ENCODE assay signal across 15 cellular contexts in the genomic region with DNA sequence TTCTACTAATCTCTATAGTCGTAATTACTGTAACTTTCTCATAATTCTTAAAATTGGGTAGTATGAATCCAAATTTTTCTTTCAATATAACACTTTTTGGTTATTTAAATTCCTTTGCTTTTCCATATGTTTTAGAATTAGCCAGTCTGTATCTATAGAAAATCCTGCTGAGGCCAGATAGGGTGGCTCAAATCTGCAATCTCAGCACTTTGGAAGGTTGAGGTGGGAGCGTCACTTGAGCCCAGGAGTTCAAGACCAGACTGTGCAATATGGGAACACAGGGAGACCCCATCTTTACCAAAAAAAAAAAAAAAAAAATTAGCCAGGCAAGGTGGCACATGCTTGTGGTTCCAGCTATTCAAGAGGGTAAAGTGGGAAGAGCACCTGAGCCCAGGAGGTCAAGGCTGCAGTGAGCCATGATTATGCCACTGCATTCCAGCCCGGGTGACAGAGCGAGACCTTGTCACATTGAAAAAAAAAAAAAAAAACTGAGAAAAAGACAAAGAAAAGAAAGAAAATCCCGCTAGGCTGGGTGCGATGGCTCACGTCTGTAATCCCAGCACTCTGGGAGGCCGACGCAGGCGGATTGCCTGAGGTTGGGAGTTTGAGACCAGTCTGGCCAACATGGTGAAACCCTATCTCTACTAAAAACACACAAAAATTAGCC. TPM values are rescaled to one million over a fixed set of nuclear protein-coding genes. Genes with fewer than 3 reads are reported as not detected.
DNase-seq lines count a peak whose midpoint lies in the region; ATAC-seq, FAIRE-seq and TF ChIP-seq lines count a peak whose summit lies in the region.
"Had no signal": no experiment of that assay in that cellular context is flagged by ENCODE, and none has a peak within 500 bp of the region (broad histone marks: within the 10 kb centered on the region; RNA-seq: fewer than 3 reads in every experiment).

No MANE protein-coding gene starts in this region.

- CTCF ChIA-PET in HepG2 (lab: Yijun Ruan, JAX; ENCODE audit: low intra/inter-chr PET ratio, low total read pairs) = no interaction called here

- H3K9me3 ChIP-seq in HepG2 (ENCODE audit: low read length) (no peaks in the 10 kb centered on the region), right lobe of liver (no peaks in the 10 kb centered on the region)
- H3K9me3 ChIP-seq: Caco-2 had no signal

- TF ChIP-seq EP300 in HepG2 (IDR thresholded peaks at IDR 0.05; ENCODE audit: low read depth in 2 of 2, low read length in 2 of 2) = peak in 1 of 2 experiments; percentile 14; a peak in 1 of 4 replicates
- TF ChIP-seq EP300 in HepG2 (CRISPR knock-in tag; IDR thresholded peaks at IDR 0.05; ENCODE audit: borderline replicate concordance) = no peak

- H3K27me3 Mint-ChIP-seq in activated T-helper 17 cell treated with anti-CD3 and anti-CD28 coated beads, Interleukin-2, amount 50 U/mL, for 72 hours = no peaks in the 10 kb centered on the region
- H3K27me3 Mint-ChIP-seq: CD8-positive, alpha-beta memory T cell had no signal

- POLR2A ChIA-PET in HepG2 (lab: Yijun Ruan, JAX) = interaction anchor here (0.6 to 2.4 kb wide), 4 partner anchors 9 to 26 kb away, joined by 4 to 14 read pairs (median 4); no protein-coding TSS in a partner anchor

- TF ChIP-seq CTCF in HepG2 (CRISPR knock-in tag; IDR thresholded peaks at IDR 0.05) = no peak
- TF ChIP-seq CTCF in right lobe of liver (IDR thresholded peaks at IDR 0.05) = no peak

- H3K36me3 Mint-ChIP-seq in activated T-helper 17 cell treated with anti-CD3 and anti-CD28 coated beads, Interleukin-2, amount 50 U/mL, for 72 hours (ENCODE audit: low read depth) = peaks cover 90% of the 10 kb centered on the region

- no peak overlapping the region for H3K9ac ChIP-seq in HepG2 (ENCODE audit: insufficient read depth, low read depth, low read length)
- H3K9ac ChIP-seq: BLaER1 had no signal

- in situ Hi-C loops in HepG2 (cut with HindIII; ENCODE audit: extremely low pct_ligation_motif_present, low pct_unique_long_range_greater_than_20kb) = no loop called here

- intact Hi-C loops in HepG2 (cut with micrococcal nuclease; ENCODE audit: unreplicated experiment) (no loop called here), right lobe of liver (cut with DNase I) (no loop called here)

- FAIRE-seq in HepG2 (lab: Jason Lieb, UNC) = no peak

- ATAC-seq in HepG2 (peak; percentile 64), right lobe of liver (no peak), GM18511 (IDR thresholded peaks at IDR 0.05; ENCODE audit: unreplicated experiment) (no peak)
- ATAC-seq in activated T-helper 17 cell treated with anti-CD3 and anti-CD28 coated beads, Interleukin-2, amount 50 U/mL, for 72 hours (replicated peaks) = no peak

- no peaks in the 10 kb centered on the region for H3K27me3 ChIP-seq in HepG2 (ENCODE audit: control insufficient read depth in 1 of 2, insufficient read depth in 2 of 2, low read length in 2 of 2)
- H3K27me3 ChIP-seq in right lobe of liver = no peaks in the 10 kb centered on the region
- H3K27me3 ChIP-seq: BLaER1 had no signal

- H3K4me1 Mint-ChIP-seq in activated T-helper 17 cell treated with anti-CD3 and anti-CD28 coated beads, Interleukin-2, amount 50 U/mL, for 72 hours = peaks cover 8% of the 10 kb centered on the region

- H3K4me1 ChIP-seq in HepG2 (ENCODE audit: insufficient read depth, low read length) (peaks cover 58% of the 10 kb centered on the region), right lobe of liver (peaks cover 0 to 7% (median 0%) of the 10 kb centered on the region in 4 donors)

- peak; percentile 75 for DNase-seq in HepG2 (ENCODE audit: low spot score)
- no peak for DNase-seq in right lobe of liver
- peak; percentile 13 for DNase-seq in stimulated activated CD8-positive, alpha-beta memory T cell treated with anti-CD3 and anti-CD28 coated beads, Interleukin-4, amount 100 ng/mL, for 48 hours
- no peak for DNase-seq in activated CD4-positive, alpha-beta T cell treated with anti-CD3 and anti-CD28 coated beads for 1 hour
- DNase-seq: AML-193; CD8-positive, alpha-beta memory T cell; DND-41; GF-D8; HCEC 1CT; HFFc6 had no signal

- peaks cover 7 to 38% of the 10 kb centered on the region in 2 experiments for H3K36me3 ChIP-seq in HepG2 (replicated peaks in 1 of 2; ENCODE audit: control insufficient read depth in 1 of 2, insufficient read depth in 2 of 2, low read length in 2 of 2)
- H3K36me3 ChIP-seq in right lobe of liver = peaks cover 0 to 50% (median 9%) of the 10 kb centered on the region in 4 donors

- TF ChIP-seq POLR2A in HepG2 (IDR thresholded peaks at IDR 0.05; ENCODE audit: insufficient read depth in 1 of 2, low read depth in 2 of 2, low read length in 2 of 2) = no peak
- no peak for TF ChIP-seq POLR2A in right lobe of liver (IDR thresholded peaks at IDR 0.05)

- H3K79me2 ChIP-seq in HepG2 (ENCODE audit: insufficient read depth, low read length) = peaks cover 6% of the 10 kb centered on the region

- H3K4me3 ChIP-seq in HepG2 (replicated peaks in 1 of 3; ENCODE audit: insufficient read depth in 1 of 3, low read depth in 2 of 3, low read length in 3 of 3) = no peak overlapping the region
- no peak overlapping the region for H3K4me3 ChIP-seq in right lobe of liver
- H3K4me3 ChIP-seq: BLaER1 had no signal

- H4K20me1 ChIP-seq in HepG2 (ENCODE audit: insufficient read depth, low read length) = no peaks in the 10 kb centered on the region
- H4K20me1 ChIP-seq: BLaER1 had no signal

- no peak for TF ChIP-seq RAD21 in HepG2 (CRISPR knock-in tag; IDR thresholded peaks at IDR 0.05)

- peak overlapping the region; percentile 41 for H3K27ac ChIP-seq in HepG2 (ENCODE audit: extremely low read length, insufficient read depth, low read length)
- no peak overlapping the region for H3K27ac ChIP-seq in right lobe of liver
- H3K27ac ChIP-seq: BLaER1 had no signal

- no peaks in the 10 kb centered on the region for H3K9me3 Mint-ChIP-seq in activated T-helper 17 cell treated with anti-CD3 and anti-CD28 coated beads, Interleukin-2, amount 50 U/mL, for 72 hours
- H3K9me3 Mint-ChIP-seq: CD8-positive, alpha-beta memory T cell; HFFc6 had no signal

- H3K4me3 Mint-ChIP-seq in activated T-helper 17 cell treated with anti-CD3 and anti-CD28 coated beads, Interleukin-2, amount 50 U/mL, for 72 hours = no peak overlapping the region
- H3K4me3 Mint-ChIP-seq: CD8-positive, alpha-beta memory T cell; HFFc6 had no signal

- H2AFZ ChIP-seq in HepG2 (ENCODE audit: low read length) = no peak overlapping the region

- 71% methylated on average over 10 of the region's 10 CpGs for WGBS in HepG2 (ENCODE audit: low lambda C conversion rate)
- 100% methylated on average over 2 of the region's 10 CpGs for WGBS in right lobe of liver (ENCODE audit: insufficient coverage, low coverage, low lambda C conversion rate, missing lambda C conversion rate)

- H3K27ac Mint-ChIP-seq in activated T-helper 17 cell treated with anti-CD3 and anti-CD28 coated beads, Interleukin-2, amount 50 U/mL, for 72 hours = peak overlapping the region; percentile 61
- H3K27ac Mint-ChIP-seq: HFFc6 had no signal

- no TSS peak for BruUV-seq in HepG2 (replicated peaks; lab: Mats Ljungman, UMichigan)

- H3K4me2 ChIP-seq in HepG2 (ENCODE audit: low read depth, low read length) = no peak overlapping the region
- H3K4me2 ChIP-seq: BLaER1 had no signal

RNA-seq across cellular contexts. Expression of a gene that starts 9.3 kb away (rescaled TPM):
- total RNA-seq in HepG2 (2016; rRNA removed; fragmentation: Illumina TruSeq; extraction: Trizol) (9.7 and 18.2 TPM in 2 replicates), right lobe of liver (10 to 100 TPM in 5 of 6 experiments, 1 to 10 TPM in 1; 9.6 to 14.5 (median 13.5) TPM)
- total RNA-seq in HepG2 (2016; cell fraction: cytosol; rRNA removed; fragmentation: Illumina TruSeq; extraction: Trizol; ENCODE audit: low read depth) = 17.4 and 18.9 TPM in 2 replicates
- total RNA-seq in HepG2 (2016; cell fraction: insoluble cytoplasmic fraction; rRNA removed; fragmentation: Illumina TruSeq; extraction: Trizol) = 12.3 and 15.9 TPM in 2 replicates
- total RNA-seq in HepG2 (2016; cell fraction: membrane; rRNA removed; fragmentation: Illumina TruSeq; extraction: Trizol) = 10.9 and 11.1 TPM in 2 replicates
- total RNA-seq in HepG2 (2016; cell fraction: nucleus; rRNA removed; fragmentation: Illumina TruSeq; extraction: Trizol) = 10.9 and 11.7 TPM in 2 replicates
- polyA plus RNA-seq in HepG2 (2011; rRNA removed) = 16.6 and 20.2 TPM in 2 replicates
- polyA plus RNA-seq in HepG2 (2011; cell fraction: cytosol; rRNA removed) = 9.0 and 11.1 TPM in 2 replicates
- polyA plus RNA-seq in HepG2 (2011; cell fraction: nucleus; rRNA removed) = 10.9 and 12.7 TPM in 2 replicates
- polyA plus RNA-seq in HepG2 (2012) = 21.6 and 23.0 TPM in 2 replicates
- polyA plus RNA-seq in HepG2 (2016; cell fraction: cytosol; fragmentation: Illumina TruSeq; extraction: Trizol; ENCODE audit: low read depth) = 6.2 and 7.8 TPM in 2 replicates
- polyA plus RNA-seq in HepG2 (2016; cell fraction: insoluble cytoplasmic fraction; fragmentation: Illumina TruSeq; extraction: Trizol; ENCODE audit: low read depth) = 38.1 and 39.2 TPM in 2 replicates
- polyA plus RNA-seq in HepG2 (2016; cell fraction: membrane; fragmentation: Illumina TruSeq; extraction: Trizol; ENCODE audit: low read depth) = 11.5 and 14.4 TPM in 2 replicates
- polyA plus RNA-seq in HepG2 (2016; cell fraction: nucleus; fragmentation: Illumina TruSeq; extraction: Trizol; ENCODE audit: insufficient read depth, low read depth) = 37.2 and 38.8 TPM in 2 replicates
- polyA minus RNA-seq in HepG2 (2011; rRNA and poly(A)+ RNA removed; ENCODE audit: low replicate concordance) = 24.0 and 33.0 TPM in 2 replicates
- polyA minus RNA-seq in HepG2 (2011; cell fraction: cytosol; rRNA and poly(A)+ RNA removed) = 25.9 and 27.6 TPM in 2 replicates
- 28.1 and 31.1 TPM in 2 replicates for polyA minus RNA-seq in HepG2 (2011; cell fraction: nucleus; rRNA and poly(A)+ RNA removed)
- total RNA-seq in activated T-helper 17 cell treated with anti-CD3 and anti-CD28 coated beads, Interleukin-2, amount 50 U/mL, for 72 hours = 10 to 100 TPM; 40.2 to 57.6 TPM

RNA-seq across cellular contexts. Expression of a gene that starts 24.9 kb away (rescaled TPM):
- total RNA-seq in HepG2 (2016; rRNA removed; fragmentation: Illumina TruSeq; extraction: Trizol) = 6.4 and 14.4 TPM in 2 replicates
- total RNA-seq in HepG2 (2016; cell fraction: cytosol; rRNA removed; fragmentation: Illumina TruSeq; extraction: Trizol; ENCODE audit: low read depth) = 2.9 and 4.8 TPM in 2 replicates
- 9.7 and 13.1 TPM in 2 replicates for total RNA-seq in HepG2 (2016; cell fraction: insoluble cytoplasmic fraction; rRNA removed; fragmentation: Illumina TruSeq; extraction: Trizol)
- total RNA-seq in HepG2 (2016; cell fraction: membrane; rRNA removed; fragmentation: Illumina TruSeq; extraction: Trizol) = 4.0 and 4.4 TPM in 2 replicates
- 9.6 and 11.2 TPM in 2 replicates for total RNA-seq in HepG2 (2016; cell fraction: nucleus; rRNA removed; fragmentation: Illumina TruSeq; extraction: Trizol)
- polyA plus RNA-seq in HepG2 (2011; rRNA removed) = 9.8 and 10.5 TPM in 2 replicates
- polyA plus RNA-seq in HepG2 (2011; cell fraction: cytosol; rRNA removed) = 8.0 and 12.8 TPM in 2 replicates
- polyA plus RNA-seq in HepG2 (2011; cell fraction: nucleus; rRNA removed) = 3.0 and 4.5 TPM in 2 replicates
- polyA plus RNA-seq in HepG2 (2012) = 6.0 and 10.3 TPM in 2 replicates
- polyA plus RNA-seq in HepG2 (2016; cell fraction: cytosol; fragmentation: Illumina TruSeq; extraction: Trizol; ENCODE audit: low read depth) = 3.8 and 4.3 TPM in 2 replicates
- 7.5 and 10.5 TPM in 2 replicates for polyA plus RNA-seq in HepG2 (2016; cell fraction: insoluble cytoplasmic fraction; fragmentation: Illumina TruSeq; extraction: Trizol; ENCODE audit: low read depth)
- 3.5 and 4.2 TPM in 2 replicates for polyA plus RNA-seq in HepG2 (2016; cell fraction: membrane; fragmentation: Illumina TruSeq; extraction: Trizol; ENCODE audit: low read depth)
- 17.8 and 20.3 TPM in 2 replicates for polyA plus RNA-seq in HepG2 (2016; cell fraction: nucleus; fragmentation: Illumina TruSeq; extraction: Trizol; ENCODE audit: insufficient read depth, low read depth)
- 1.3 and 10.3 TPM in 2 replicates for polyA minus RNA-seq in HepG2 (2011; rRNA and poly(A)+ RNA removed; ENCODE audit: low replicate concordance)
- 1.6 and 2.7 TPM in 2 replicates for polyA minus RNA-seq in HepG2 (2011; cell fraction: cytosol; rRNA and poly(A)+ RNA removed)
- polyA minus RNA-seq in HepG2 (2011; cell fraction: nucleus; rRNA and poly(A)+ RNA removed) = 6.2 and 6.7 TPM in 2 replicates
- 1 to 10 TPM; 1.6 to 9.9 (median 2.6) TPM for total RNA-seq in right lobe of liver
- 1 to 10 TPM; 2.0 to 4.0 TPM for total RNA-seq in activated T-helper 17 cell treated with anti-CD3 and anti-CD28 coated beads, Interleukin-2, amount 50 U/mL, for 72 hours
- total RNA-seq: H4 had no signal
- polyA plus RNA-seq: CD8-positive, alpha-beta memory T cell had no signal

RNA-seq across cellular contexts. Expression of a gene that starts 37.0 kb away (rescaled TPM):
- total RNA-seq in HepG2 (2016; rRNA removed; fragmentation: Illumina TruSeq; extraction: Trizol) (114 and 144 TPM in 2 replicates), right lobe of liver (10 to 100 TPM in 3 of 6 experiments, 1 to 10 TPM in 3; 6.9 to 11.3 (median 9.4) TPM)
- 18.2 and 22.3 TPM in 2 replicates for total RNA-seq in HepG2 (2016; cell fraction: cytosol; rRNA removed; fragmentation: Illumina TruSeq; extraction: Trizol; ENCODE audit: low read depth)
- 111 and 158 TPM in 2 replicates for total RNA-seq in HepG2 (2016; cell fraction: insoluble cytoplasmic fraction; rRNA removed; fragmentation: Illumina TruSeq; extraction: Trizol)
- total RNA-seq in HepG2 (2016; cell fraction: membrane; rRNA removed; fragmentation: Illumina TruSeq; extraction: Trizol) = 44.6 and 49.9 TPM in 2 replicates
- total RNA-seq in HepG2 (2016; cell fraction: nucleus; rRNA removed; fragmentation: Illumina TruSeq; extraction: Trizol) = 41.5 and 45.6 TPM in 2 replicates
- polyA plus RNA-seq in HepG2 (2011; rRNA removed) = 14.0 and 15.3 TPM in 2 replicates
- polyA plus RNA-seq in HepG2 (2011; cell fraction: cytosol; rRNA removed) = 14.2 and 20.2 TPM in 2 replicates
- polyA plus RNA-seq in HepG2 (2011; cell fraction: nucleus; rRNA removed) = 6.7 and 10.3 TPM in 2 replicates
- 36.0 and 46.6 TPM in 2 replicates for polyA plus RNA-seq in HepG2 (2012)
- polyA plus RNA-seq in HepG2 (2016; cell fraction: cytosol; fragmentation: Illumina TruSeq; extraction: Trizol; ENCODE audit: low read depth) = 8.3 and 9.9 TPM in 2 replicates
- polyA plus RNA-seq in HepG2 (2016; cell fraction: insoluble cytoplasmic fraction; fragmentation: Illumina TruSeq; extraction: Trizol; ENCODE audit: low read depth) = 140 and 161 TPM in 2 replicates
- polyA plus RNA-seq in HepG2 (2016; cell fraction: membrane; fragmentation: Illumina TruSeq; extraction: Trizol; ENCODE audit: low read depth) = 25.6 and 25.8 TPM in 2 replicates
- polyA plus RNA-seq in HepG2 (2016; cell fraction: nucleus; fragmentation: Illumina TruSeq; extraction: Trizol; ENCODE audit: insufficient read depth, low read depth) = 69.5 and 74.1 TPM in 2 replicates
- polyA minus RNA-seq in HepG2 (2011; rRNA and poly(A)+ RNA removed; ENCODE audit: low replicate concordance) = 18.1 and 22.6 TPM in 2 replicates
- 14.7 and 15.0 TPM in 2 replicates for polyA minus RNA-seq in HepG2 (2011; cell fraction: cytosol; rRNA and poly(A)+ RNA removed)
- polyA minus RNA-seq in HepG2 (2011; cell fraction: nucleus; rRNA and poly(A)+ RNA removed) = 21.9 and 26.0 TPM in 2 replicates
- 10 to 100 TPM; 26.3 to 34.0 TPM for total RNA-seq in activated T-helper 17 cell treated with anti-CD3 and anti-CD28 coated beads, Interleukin-2, amount 50 U/mL, for 72 hours

RNA-seq across cellular contexts. Expression of a gene that starts 37.2 kb away (rescaled TPM):
- total RNA-seq in HepG2 (2016; rRNA removed; fragmentation: Illumina TruSeq; extraction: Trizol) (52.1 and 55.3 TPM in 2 replicates), right lobe of liver (10 to 100 TPM; 16.0 to 35.5 (median 25.3) TPM)
- 10.7 and 10.9 TPM in 2 replicates for total RNA-seq in HepG2 (2016; cell fraction: cytosol; rRNA removed; fragmentation: Illumina TruSeq; extraction: Trizol; ENCODE audit: low read depth)
- total RNA-seq in HepG2 (2016; cell fraction: insoluble cytoplasmic fraction; rRNA removed; fragmentation: Illumina TruSeq; extraction: Trizol) = 51.4 and 55.0 TPM in 2 replicates
- 19.3 and 21.7 TPM in 2 replicates for total RNA-seq in HepG2 (2016; cell fraction: membrane; rRNA removed; fragmentation: Illumina TruSeq; extraction: Trizol)
- total RNA-seq in HepG2 (2016; cell fraction: nucleus; rRNA removed; fragmentation: Illumina TruSeq; extraction: Trizol) = 36.9 and 39.9 TPM in 2 replicates
- polyA plus RNA-seq in HepG2 (2011; rRNA removed) = 45.5 and 53.9 TPM in 2 replicates
- 41.6 and 42.2 TPM in 2 replicates for polyA plus RNA-seq in HepG2 (2011; cell fraction: cytosol; rRNA removed)
- polyA plus RNA-seq in HepG2 (2011; cell fraction: nucleus; rRNA removed) = 54.2 and 55.8 TPM in 2 replicates
- 25.6 and 25.8 TPM in 2 replicates for polyA plus RNA-seq in HepG2 (2012)
- 4.5 and 4.6 TPM in 2 replicates for polyA plus RNA-seq in HepG2 (2016; cell fraction: cytosol; fragmentation: Illumina TruSeq; extraction: Trizol; ENCODE audit: low read depth)
- 43.6 and 45.3 TPM in 2 replicates for polyA plus RNA-seq in HepG2 (2016; cell fraction: insoluble cytoplasmic fraction; fragmentation: Illumina TruSeq; extraction: Trizol; ENCODE audit: low read depth)
- 8.1 and 10.3 TPM in 2 replicates for polyA plus RNA-seq in HepG2 (2016; cell fraction: membrane; fragmentation: Illumina TruSeq; extraction: Trizol; ENCODE audit: low read depth)
- 58.0 and 62.4 TPM in 2 replicates for polyA plus RNA-seq in HepG2 (2016; cell fraction: nucleus; fragmentation: Illumina TruSeq; extraction: Trizol; ENCODE audit: insufficient read depth, low read depth)
- polyA minus RNA-seq in HepG2 (2011; rRNA and poly(A)+ RNA removed; ENCODE audit: low replicate concordance) = 107 and 148 TPM in 2 replicates
- 58.2 and 58.3 TPM in 2 replicates for polyA minus RNA-seq in HepG2 (2011; cell fraction: cytosol; rRNA and poly(A)+ RNA removed)
- 63.6 and 70.5 TPM in 2 replicates for polyA minus RNA-seq in HepG2 (2011; cell fraction: nucleus; rRNA and poly(A)+ RNA removed)
- 10 to 100 TPM; 29.7 to 34.2 TPM for total RNA-seq in activated T-helper 17 cell treated with anti-CD3 and anti-CD28 coated beads, Interleukin-2, amount 50 U/mL, for 72 hours

RNA-seq across cellular contexts. Expression of a gene that starts 46.1 kb away (rescaled TPM):
- total RNA-seq in HepG2 (2016; rRNA removed; fragmentation: Illumina TruSeq; extraction: Trizol) = 26.8 and 48.8 TPM in 2 replicates
- total RNA-seq in HepG2 (2016; cell fraction: cytosol; rRNA removed; fragmentation: Illumina TruSeq; extraction: Trizol; ENCODE audit: low read depth) = 18.2 and 24.6 TPM in 2 replicates
- total RNA-seq in HepG2 (2016; cell fraction: insoluble cytoplasmic fraction; rRNA removed; fragmentation: Illumina TruSeq; extraction: Trizol) = 28.5 and 44.0 TPM in 2 replicates
- total RNA-seq in HepG2 (2016; cell fraction: membrane; rRNA removed; fragmentation: Illumina TruSeq; extraction: Trizol) = 38.4 and 44.7 TPM in 2 replicates
- 29.9 and 30.3 TPM in 2 replicates for total RNA-seq in HepG2 (2016; cell fraction: nucleus; rRNA removed; fragmentation: Illumina TruSeq; extraction: Trizol)
- 12.4 and 15.5 TPM in 2 replicates for polyA plus RNA-seq in HepG2 (2011; rRNA removed)
- 22.8 and 23.1 TPM in 2 replicates for polyA plus RNA-seq in HepG2 (2011; cell fraction: cytosol; rRNA removed)
- polyA plus RNA-seq in HepG2 (2011; cell fraction: nucleus; rRNA removed) = 24.7 and 25.0 TPM in 2 replicates
- 6.4 and 8.7 TPM in 2 replicates for polyA plus RNA-seq in HepG2 (2012)
- polyA plus RNA-seq in HepG2 (2016; cell fraction: cytosol; fragmentation: Illumina TruSeq; extraction: Trizol; ENCODE audit: low read depth) = 23.5 and 29.1 TPM in 2 replicates
- polyA plus RNA-seq in HepG2 (2016; cell fraction: insoluble cytoplasmic fraction; fragmentation: Illumina TruSeq; extraction: Trizol; ENCODE audit: low read depth) = 23.7 and 27.1 TPM in 2 replicates
- polyA plus RNA-seq in HepG2 (2016; cell fraction: membrane; fragmentation: Illumina TruSeq; extraction: Trizol; ENCODE audit: low read depth) = 21.1 and 25.6 TPM in 2 replicates
- polyA plus RNA-seq in HepG2 (2016; cell fraction: nucleus; fragmentation: Illumina TruSeq; extraction: Trizol; ENCODE audit: insufficient read depth, low read depth) = 37.8 and 54.6 TPM in 2 replicates
- polyA minus RNA-seq in HepG2 (2011; rRNA and poly(A)+ RNA removed; ENCODE audit: low replicate concordance) = 4.4 and 16.0 TPM in 2 replicates
- polyA minus RNA-seq in HepG2 (2011; cell fraction: cytosol; rRNA and poly(A)+ RNA removed) = 15.6 and 19.5 TPM in 2 replicates
- polyA minus RNA-seq in HepG2 (2011; cell fraction: nucleus; rRNA and poly(A)+ RNA removed) = 6.3 and 19.4 TPM in 2 replicates
- total RNA-seq in right lobe of liver = 10 to 100 TPM; 13.5 to 38.5 (median 15.7) TPM
- total RNA-seq in activated T-helper 17 cell treated with anti-CD3 and anti-CD28 coated beads, Interleukin-2, amount 50 U/mL, for 72 hours = 10 to 100 TPM in 1 of 2 donors, 1 to 10 TPM in 1; 8.4 to 20.6 TPM

Comparison
In these comparisons a context has a peak if more than half of its experiments do, and no peak if none do; other contexts are left out.
1. DNase-seq: peak in HepG2 (single experiment) and stimulated activated CD8-positive, alpha-beta memory T cell treated with anti-CD3 and anti-CD28 coated beads, Interleukin-4, amount 100 ng/mL, for 48 hours (single experiment); none in right lobe of liver (0 of 3) and activated CD4-positive, alpha-beta T cell treated with anti-CD3 and anti-CD28 coated beads for 1 hour (single experiment).